8 cellular contexts compared by ENCODE assay signal in the genomic region with DNA sequence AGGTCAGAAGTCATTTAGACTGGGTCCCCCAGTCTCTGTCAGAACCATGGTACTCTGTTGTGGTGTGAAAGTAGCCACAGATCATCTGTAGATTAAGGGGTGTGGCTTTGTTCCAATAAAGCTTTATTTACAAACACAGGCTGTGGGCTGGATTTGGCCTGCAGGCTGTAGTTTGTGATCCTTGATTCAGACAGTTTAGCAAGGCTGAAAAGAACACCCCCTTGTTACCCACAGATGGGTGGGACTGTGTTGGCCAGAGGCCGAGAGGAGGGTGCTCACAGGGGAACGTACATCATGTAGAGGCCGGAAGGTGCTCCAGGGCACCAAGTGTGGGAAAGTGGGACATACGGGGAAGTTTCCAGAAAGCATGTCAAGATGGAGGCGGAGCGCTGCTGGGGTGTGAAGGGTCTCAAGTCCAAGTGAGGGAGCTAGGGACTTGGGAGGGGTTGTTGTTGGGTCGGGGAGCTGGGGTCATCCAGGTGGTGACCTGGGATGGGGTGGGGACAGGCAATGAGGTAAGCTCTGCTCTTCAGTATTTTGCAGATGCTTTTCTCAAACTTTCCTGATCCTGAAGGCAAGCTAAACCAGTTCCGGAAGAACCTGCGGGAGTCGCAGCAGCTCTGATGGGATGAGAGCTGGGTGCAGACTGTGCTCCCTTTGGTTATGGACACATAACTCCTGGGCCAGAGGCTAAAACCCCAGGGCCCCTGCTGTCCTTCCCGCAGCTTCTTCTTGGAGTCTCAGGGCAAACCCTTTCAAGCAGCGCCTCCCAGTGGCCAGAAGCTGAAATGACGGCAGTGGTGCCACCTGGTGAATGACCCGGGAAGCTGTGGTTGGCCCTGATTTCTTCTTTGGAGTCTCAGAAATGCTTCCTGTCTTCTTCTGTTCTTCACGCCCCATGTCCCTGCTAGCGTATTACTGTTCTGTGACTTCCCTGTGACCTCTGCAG. TPM values are rescaled to one million over a fixed set of nuclear protein-coding genes. Genes with fewer than 3 reads are reported as not detected.
DNase-seq lines count a peak whose midpoint lies in the region; FAIRE-seq and TF ChIP-seq lines count a peak whose summit lies in the region.
"Not testable (repeated sequence)": the region's sequence is repeated elsewhere in the genome, so short reads cannot be mapped to it uniquely, and the experiment has no call there.

No MANE protein-coding gene starts in this region.

- TF ChIP-seq CTCF in Calu3 (IDR thresholded peaks at IDR 0.05; ENCODE audit: unreplicated experiment): peak; percentile 76
- peak; percentile 48 for TF ChIP-seq CTCF in MM.1S (IDR thresholded peaks at IDR 0.05; ENCODE audit: low read length)
- peak in 2 of 3 experiments; percentile 56 to 61 for TF ChIP-seq CTCF in keratinocyte (optimal IDR thresholded peaks at IDR 0.05 in 1 of 3, IDR thresholded peaks at IDR 0.05 in 1 of 3, conservative IDR thresholded peaks at IDR 0.05 in 1 of 3; ENCODE audit: extremely low read depth in 1 of 3, insufficient read depth in 2 of 3, low read length in 3 of 3)
- peak; percentile 50 for TF ChIP-seq CTCF in parathyroid adenoma (IDR thresholded peaks at IDR 0.05)
- TF ChIP-seq CTCF in thyroid gland (IDR thresholded peaks at IDR 0.05): peak in 4 of 6 experiments; percentile 35 to 41 (median 36)

- H3K4me2 ChIP-seq in MM.1S (ENCODE audit: low read depth, low read length); keratinocyte (ENCODE audit: control insufficient read depth, extremely low read depth, insufficient read depth, low read depth, low read length); parathyroid adenoma (ENCODE audit: low read length): not testable (repeated sequence)

- 46 to 48% methylated on average over 14 to 15 of the region's 16 CpGs for WGBS in thyroid gland, 2 donors

- not testable (repeated sequence) for H3K36me3 ChIP-seq in MM.1S (replicated peaks; ENCODE audit: insufficient read depth, low read length); effector memory CD4-positive, alpha-beta T cell (ENCODE audit: control insufficient read depth, insufficient read depth, low read length); keratinocyte (ENCODE audit: control insufficient read depth in 2 of 2, extremely low read depth in 1 of 2, insufficient read depth in 2 of 2, low read length in 2 of 2); parathyroid adenoma (ENCODE audit: control insufficient read depth, insufficient read depth, low read length); thyroid gland

- H3K9me3 Mint-ChIP-seq in Calu3 (ENCODE audit: low read depth, unreplicated experiment): not testable (repeated sequence)

- not testable (repeated sequence) for H3K4me3 Mint-ChIP-seq in Calu3 (ENCODE audit: low read depth, unreplicated experiment)

- CTCF ChIA-PET in Calu3 (lab: Charles Lee): interaction anchor here (0.8 to 5.9 kb wide), 9 partner anchors 14 to 715 kb away, joined by 3 to 40 read pairs (median 5); no protein-coding TSS in a partner anchor

- H3K4me1 ChIP-seq in MM.1S (ENCODE audit: low read length); effector memory CD4-positive, alpha-beta T cell (ENCODE audit: control insufficient read depth, insufficient read depth, low read length, poor library complexity, severe bottlenecking); keratinocyte (ENCODE audit: control insufficient read depth, extremely low read depth, insufficient read depth, low read length); parathyroid adenoma; thyroid gland: not testable (repeated sequence)

- H3F3A ChIP-seq in MM.1S (ENCODE audit: insufficient read depth, low read length): not testable (repeated sequence)

- H4K20me1 ChIP-seq in MM.1S (ENCODE audit: insufficient read depth, low read length); keratinocyte (ENCODE audit: control insufficient read depth, extremely low read depth, insufficient read depth, low read length): not testable (repeated sequence)

- peak; percentile 67 for DNase-seq in Calu3
- DNase-seq in MM.1S; keratinocyte (ENCODE audit: low read depth, low spot score): not testable (repeated sequence)
- DNase-seq in T follicular helper cell (ENCODE audit: low read depth): peak; percentile 26
- peak; percentile 29 for DNase-seq in activated naive CD4-positive, alpha-beta T cell treated with anti-CD3 and anti-CD28 coated beads, Interleukin-2, amount 50 U/mL, for 16 hours
- DNase-seq in effector memory CD4-positive, alpha-beta T cell: peak; percentile 29 to 42 (median 32)
- peak in 1 of 2 donors; percentile 23 for DNase-seq in thyroid gland

- H3K9me3 ChIP-seq in MM.1S (replicated peaks; ENCODE audit: insufficient read depth, low read length); effector memory CD4-positive, alpha-beta T cell (ENCODE audit: control insufficient read depth, low read length); keratinocyte (ENCODE audit: control insufficient read depth, low read depth, low read length); parathyroid adenoma (ENCODE audit: control insufficient read depth, low read length); thyroid gland: not testable (repeated sequence)

- not testable (repeated sequence) for FAIRE-seq in keratinocyte (lab: Jason Lieb, UNC)

- peaks cover 22% of the 10 kb centered on the region for H3K4me1 Mint-ChIP-seq in Calu3 (ENCODE audit: low read depth, unreplicated experiment)

- H3K9me1 ChIP-seq in keratinocyte (ENCODE audit: control insufficient read depth, extremely low read depth, insufficient read depth, low read length): not testable (repeated sequence)

- H3K27ac ChIP-seq in MM.1S (ENCODE audit: low read length); effector memory CD4-positive, alpha-beta T cell (ENCODE audit: insufficient read depth, low read length, poor library complexity, severe bottlenecking); keratinocyte (ENCODE audit: control insufficient read depth, insufficient read depth, low read length); parathyroid adenoma; thyroid gland: not testable (repeated sequence)

- H3K27me3 ChIP-seq in MM.1S (replicated peaks; ENCODE audit: insufficient read depth, low read length); effector memory CD4-positive, alpha-beta T cell (replicated peaks; ENCODE audit: control insufficient read depth, insufficient read depth, low read length, poor library complexity, severe bottlenecking); keratinocyte (ENCODE audit: control insufficient read depth, extremely low read depth, insufficient read depth, low read length); parathyroid adenoma (ENCODE audit: control insufficient read depth, insufficient read depth, low read length); thyroid gland: not testable (repeated sequence)

- not testable (repeated sequence) for H3K79me2 ChIP-seq in MM.1S (ENCODE audit: low read length); keratinocyte (ENCODE audit: control insufficient read depth, insufficient read depth, low read length); parathyroid adenoma

- H3K27me3 Mint-ChIP-seq in Calu3 (ENCODE audit: unreplicated experiment): not testable (repeated sequence)

- H3K9ac ChIP-seq in MM.1S (ENCODE audit: low read length); keratinocyte (ENCODE audit: control insufficient read depth, extremely low read depth, insufficient read depth, low read length); parathyroid adenoma: not testable (repeated sequence)

- BruUV-seq in Calu3 (replicated peaks; lab: Mats Ljungman, UMichigan): not testable (repeated sequence)

- intact Hi-C loops in Calu3 (cut with micrococcal nuclease; ENCODE audit: unreplicated experiment) (loop anchor here (1.0 to 10.0 kb wide), 2 partner anchors 156 to 603 kb away; no protein-coding TSS in a partner anchor), thyroid gland (cut with DNase I) (loop anchor here (10.0 kb wide), 1 partner anchor 153 kb away; no protein-coding TSS in a partner anchor)

- not testable (repeated sequence) for H3K4me3 ChIP-seq in MM.1S (ENCODE audit: low read length); effector memory CD4-positive, alpha-beta T cell (ENCODE audit: insufficient read depth, low read depth, low read length, poor library complexity, severe bottlenecking); keratinocyte (ENCODE audit: control insufficient read depth in 2 of 3, extremely low read depth in 1 of 3, insufficient read depth in 2 of 3, low read depth in 1 of 3, low read length in 3 of 3); parathyroid adenoma (ENCODE audit: low read depth, low read length); thyroid gland (replicated peaks in 1 of 3)

- dilution Hi-C loops in keratinocyte (cut with MboI; ENCODE audit: extremely low pct_ligation_motif_present, low sequenced_read_pairs): not testable (repeated sequence)

- not testable (repeated sequence) for H3K9me2 ChIP-seq in MM.1S (replicated peaks; ENCODE audit: insufficient read depth, low read length)

- not testable (repeated sequence) for TF ChIP-seq POLR2A in thyroid gland (IDR thresholded peaks at IDR 0.05)

- H3K27ac Mint-ChIP-seq in Calu3 (ENCODE audit: unreplicated experiment): peak overlapping the region; percentile 35

- H3K36me3 Mint-ChIP-seq in Calu3 (ENCODE audit: insufficient read depth, unreplicated experiment): peaks cover 39% of the 10 kb centered on the region

- H2AFZ ChIP-seq in MM.1S (ENCODE audit: low read length); keratinocyte (ENCODE audit: control insufficient read depth, low read length); parathyroid adenoma: not testable (repeated sequence)

RNA-seq across cellular contexts. Expression of gene ALG1L2, which starts 16.3 kb away (rescaled TPM):
- total RNA-seq in Calu3 (2022): 1.6 and 2.0 TPM in 2 replicates
- polyA plus RNA-seq in keratinocyte: not detected in 3 replicates
- polyA plus RNA-seq in keratinocyte (2011; ENCODE audit: low read depth): not detected
- polyA plus RNA-seq in keratinocyte (2011; cell fraction: cytosol; rRNA removed): not detected in 2 replicates
- polyA plus RNA-seq in keratinocyte (2011; cell fraction: nucleus; rRNA removed): not detected in 2 replicates
- polyA plus RNA-seq in keratinocyte (2012; ENCODE audit: low replicate concordance): not detected in 2 replicates
- polyA minus RNA-seq in keratinocyte: not detected in 3 replicates
- not detected for polyA minus RNA-seq in keratinocyte (2011; cell fraction: cytosol; rRNA and poly(A)+ RNA removed)
- not detected in 2 replicates for polyA minus RNA-seq in keratinocyte (2011; cell fraction: nucleus; rRNA and poly(A)+ RNA removed)
- total RNA-seq in thyroid gland: 1 to 10 TPM in 2 of 4 donors, not detected in 2; 1.7 TPM
